24 cellular contexts compared by ENCODE assay signal in the genomic region with DNA sequence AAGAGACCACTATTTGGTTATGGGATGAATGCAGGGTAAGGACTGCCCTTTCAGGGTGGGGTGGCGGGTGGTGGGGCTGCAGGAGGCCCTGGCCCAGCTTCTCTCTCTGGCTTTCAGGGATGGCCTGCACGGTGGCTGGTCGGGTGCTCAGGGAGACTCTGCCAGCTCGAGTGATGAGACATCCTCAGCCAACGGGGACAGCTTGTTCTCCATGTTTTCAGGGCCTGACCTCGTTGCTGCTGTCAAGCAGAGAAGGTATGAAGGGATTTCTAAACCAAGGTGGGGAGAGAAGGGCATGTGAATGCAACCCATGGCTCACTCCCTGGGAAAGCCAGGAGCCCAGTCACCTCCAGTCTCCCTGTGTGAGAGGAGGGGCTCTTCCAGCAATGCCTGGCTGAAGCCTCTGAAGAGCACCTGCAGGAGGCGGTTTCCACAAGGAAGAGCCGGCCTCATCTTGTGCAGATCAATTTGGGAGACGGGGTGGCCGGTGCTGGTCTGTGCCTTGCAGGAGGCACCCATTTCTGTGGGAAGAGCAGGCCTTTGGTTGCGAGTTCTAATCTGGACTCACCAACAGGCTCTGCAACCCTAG. TPM values are rescaled to one million over a fixed set of nuclear protein-coding genes. Genes with fewer than 3 reads are reported as not detected.
DNase-seq lines count a peak whose midpoint lies in the region; ATAC-seq and TF ChIP-seq lines count a peak whose summit lies in the region.
"Had no signal": no experiment of that assay in that cellular context is flagged by ENCODE, and none has a peak within 500 bp of the region (broad histone marks: within the 10 kb centered on the region; RNA-seq: fewer than 3 reads in every experiment).

No MANE protein-coding gene starts in this region.

- peaks cover 23% of the 10 kb centered on the region for H3K36me3 Mint-ChIP-seq in activated CD4-positive, alpha-beta T cell treated with anti-CD3 and anti-CD28 coated beads, Interleukin-2, amount 10 ng/mL, durations not matched to agents 7 days and 5 days (ENCODE audit: low read depth)
- peaks cover 12 to 16% of the 10 kb centered on the region in 2 donors for H3K36me3 Mint-ChIP-seq in CD4-positive, alpha-beta memory T cell
- peaks cover 14% of the 10 kb centered on the region for H3K36me3 Mint-ChIP-seq in activated CD8-positive, alpha-beta T cell treated with anti-CD3 and anti-CD28 coated beads, Interleukin-2, amount 10 ng/mL, durations not matched to agents 7 days and 5 days (ENCODE audit: low read depth)
- H3K36me3 Mint-ChIP-seq in immature natural killer cell: peaks cover 0 to 9% (median 8%) of the 10 kb centered on the region in 3 donors

- CTCF ChIA-PET in activated CD4-positive, alpha-beta T cell treated with anti-CD3 and anti-CD28 coated beads, Interleukin-2, amount 10 ng/mL, durations not matched to agents 7 days and 5 days (lab: Charles Lee): interaction anchor here (1.2 to 1.7 kb wide), 2 partner anchors 10 to 15 kb away, joined by 3 to 7 read pairs; no protein-coding TSS in a partner anchor
- CTCF ChIA-PET in CD4-positive, alpha-beta memory T cell (lab: Charles Lee; ENCODE audit: partially characterized antibody): interaction anchor here (0.8 to 1.6 kb wide), 5 partner anchors 10 to 81 kb away, joined by 3 to 5 read pairs (median 3); no protein-coding TSS in a partner anchor
- CTCF ChIA-PET in activated CD8-positive, alpha-beta T cell treated with anti-CD3 and anti-CD28 coated beads, Interleukin-2, amount 10 ng/mL, durations not matched to agents 7 days and 5 days (lab: Charles Lee): interaction anchor here (0.8 to 3.1 kb wide), 4 partner anchors 10 to 81 kb away, joined by 3 to 20 read pairs (median 5); no protein-coding TSS in a partner anchor

- intact Hi-C loops in CD4-positive, alpha-beta memory T cell (cut with micrococcal nuclease): loop anchor here (5.0 kb wide), 1 partner anchor 132 kb away; no protein-coding TSS in a partner anchor
- intact Hi-C loops in colonic mucosa (cut with DNase I): no loop called here

- in situ Hi-C loops in ACHN (cut with HindIII; ENCODE audit: low pct_ligation_motif_present, low pct_unique_long_range_greater_than_20kb, low sequenced_read_pairs): no loop called here

- no peak overlapping the region for H3K4me3 Mint-ChIP-seq in activated CD4-positive, alpha-beta T cell treated with anti-CD3 and anti-CD28 coated beads, Interleukin-2, amount 10 ng/mL, durations not matched to agents 7 days and 5 days
- H3K4me3 Mint-ChIP-seq in CD4-positive, alpha-beta memory T cell: peak overlapping the region in 1 of 8 donors; percentile 78
- H3K4me3 Mint-ChIP-seq in activated CD8-positive, alpha-beta T cell treated with anti-CD3 and anti-CD28 coated beads, Interleukin-2, amount 10 ng/mL, durations not matched to agents 7 days and 5 days: no peak overlapping the region
- H3K4me3 Mint-ChIP-seq in immature natural killer cell: peak overlapping the region in 3 of 5 donors; percentile 27 to 61 (median 35)

- peaks cover 35% of the 10 kb centered on the region for H3K4me1 ChIP-seq in CD4-positive, alpha-beta memory T cell (ENCODE audit: insufficient read depth, low read length)
- H3K4me1 ChIP-seq in colonic mucosa: no peaks in the 10 kb centered on the region
- H3K4me1 ChIP-seq: BE2C had no signal

- no peaks in the 10 kb centered on the region for H3K9me3 ChIP-seq in CD4-positive, alpha-beta memory T cell (ENCODE audit: control insufficient read depth in 1 of 2, low read length in 2 of 2)
- H3K9me3 ChIP-seq in colonic mucosa: no peaks in the 10 kb centered on the region
- H3K9me3 ChIP-seq: A549, BE2C had no signal

- POLR2A ChIA-PET in activated CD4-positive, alpha-beta T cell treated with anti-CD3 and anti-CD28 coated beads, Interleukin-2, amount 10 ng/mL, durations not matched to agents 7 days and 5 days (lab: Charles Lee): no interaction called here
- POLR2A ChIA-PET in CD4-positive, alpha-beta memory T cell (lab: Charles Lee; ENCODE audit: partially characterized antibody): interaction anchor here (1.0 kb wide), 1 partner anchor 9 kb away, joined by 3 read pairs; no protein-coding TSS in a partner anchor
- POLR2A ChIA-PET in activated CD8-positive, alpha-beta T cell treated with anti-CD3 and anti-CD28 coated beads, Interleukin-2, amount 10 ng/mL, durations not matched to agents 7 days and 5 days (lab: Charles Lee): interaction anchor here (1.3 to 3.2 kb wide), 2 partner anchors 10 to 176 kb away, joined by 5 to 14 read pairs; a partner anchor contains a TSS

- peak overlapping the region; percentile 35 for H3K27ac ChIP-seq in CD4-positive, alpha-beta memory T cell (ENCODE audit: low read depth, low read length)
- H3K27ac ChIP-seq in colonic mucosa: no peak overlapping the region
- H3K27ac ChIP-seq: A549, KMS-11, PC-9 had no signal

- peaks cover 5% of the 10 kb centered on the region for H3K36me3 ChIP-seq in CD4-positive, alpha-beta memory T cell (ENCODE audit: insufficient read depth, low read length)
- no peaks in the 10 kb centered on the region for H3K36me3 ChIP-seq in colonic mucosa
- H3K36me3 ChIP-seq: BE2C had no signal

- H3K27me3 ChIP-seq in CD4-positive, alpha-beta memory T cell (ENCODE audit: insufficient read depth, low read length): no peaks in the 10 kb centered on the region
- no peaks in the 10 kb centered on the region for H3K27me3 ChIP-seq in colonic mucosa
- H3K27me3 ChIP-seq: BE2C, heart left ventricle had no signal

- no peaks in the 10 kb centered on the region for H3K9me3 Mint-ChIP-seq in activated CD4-positive, alpha-beta T cell treated with anti-CD3 and anti-CD28 coated beads, Interleukin-2, amount 10 ng/mL, durations not matched to agents 7 days and 5 days
- H3K9me3 Mint-ChIP-seq in CD4-positive, alpha-beta memory T cell: no peaks in the 10 kb centered on the region
- no peaks in the 10 kb centered on the region for H3K9me3 Mint-ChIP-seq in activated CD8-positive, alpha-beta T cell treated with anti-CD3 and anti-CD28 coated beads, Interleukin-2, amount 10 ng/mL, durations not matched to agents 7 days and 5 days (ENCODE audit: insufficient read depth)
- no peaks in the 10 kb centered on the region for H3K9me3 Mint-ChIP-seq in immature natural killer cell

- no peaks in the 10 kb centered on the region for H3K27me3 Mint-ChIP-seq in activated CD4-positive, alpha-beta T cell treated with anti-CD3 and anti-CD28 coated beads, Interleukin-2, amount 10 ng/mL, durations not matched to agents 7 days and 5 days
- no peaks in the 10 kb centered on the region for H3K27me3 Mint-ChIP-seq in CD4-positive, alpha-beta memory T cell
- H3K27me3 Mint-ChIP-seq in activated CD8-positive, alpha-beta T cell treated with anti-CD3 and anti-CD28 coated beads, Interleukin-2, amount 10 ng/mL, durations not matched to agents 7 days and 5 days (ENCODE audit: low read depth): no peaks in the 10 kb centered on the region
- peaks cover 0 to 10% (median 0%) of the 10 kb centered on the region in 3 donors for H3K27me3 Mint-ChIP-seq in immature natural killer cell (ENCODE audit: low read depth in 3 of 3)

- TF ChIP-seq CTCF in colonic mucosa (IDR thresholded peaks at IDR 0.05): no peak

- H3K9ac ChIP-seq in colonic mucosa (ENCODE audit: low read depth in 2 of 2, low read length in 2 of 2): no peak overlapping the region
- H3K9ac ChIP-seq: KMS-11 had no signal

- H3K4me3 ChIP-seq in CD4-positive, alpha-beta memory T cell (ENCODE audit: low read length in 2 of 2): no peak overlapping the region
- H3K4me3 ChIP-seq in colonic mucosa: no peak overlapping the region
- H3K4me3 ChIP-seq: A549, GM12878, heart left ventricle, PC-9, skin epidermis had no signal

- no peak for DNase-seq in activated CD4-positive, alpha-beta T cell treated with anti-CD3 and anti-CD28 coated beads, Interleukin-2, amount 10 ng/mL, durations not matched to agents 7 days and 5 days
- no peak for DNase-seq in activated CD4-positive, alpha-beta T cell treated with anti-CD3 and anti-CD28 coated beads, Interleukin-2, amount 50 U/mL, for 48 hours
- DNase-seq in CD4-positive, alpha-beta memory T cell: no peak
- no peak for DNase-seq in activated CD8-positive, alpha-beta T cell treated with anti-CD3 and anti-CD28 coated beads, Interleukin-2, amount 10 ng/mL, durations not matched to agents 7 days and 5 days
- DNase-seq in immature natural killer cell (no peak), NCI-H2029 (lab: John Stamatoyannopoulos, UW) (no peak), ACHN (no peak), colonic mucosa (no peak)
- DNase-seq: activated CD4-positive, CD25-positive, alpha-beta regulatory T cell treated with anti-CD3 and anti-CD28 coated beads, Interleukin-2, amount 50 U/mL, for 72 hours; activated CD8-positive, alpha-beta memory T cell treated with anti-CD3 and anti-CD28 coated beads, Interleukin-2, amount 50 U/mL, for 48 hours; BE2C; H7; heart left ventricle; mesendoderm; NCI-H146; NCI-H2171; NCI-H510A treated with DMSO at 0.1 percent for 48 hours; PC-9; SIG-M5; SW 1271 had no signal

- peaks cover 39% of the 10 kb centered on the region for H3K4me1 Mint-ChIP-seq in activated CD4-positive, alpha-beta T cell treated with anti-CD3 and anti-CD28 coated beads, Interleukin-2, amount 10 ng/mL, durations not matched to agents 7 days and 5 days
- peaks cover 17 to 46% (median 28%) of the 10 kb centered on the region in 4 donors for H3K4me1 Mint-ChIP-seq in CD4-positive, alpha-beta memory T cell
- H3K4me1 Mint-ChIP-seq in activated CD8-positive, alpha-beta T cell treated with anti-CD3 and anti-CD28 coated beads, Interleukin-2, amount 10 ng/mL, durations not matched to agents 7 days and 5 days (ENCODE audit: low read depth): peaks cover 43% of the 10 kb centered on the region
- peaks cover 30 to 33% of the 10 kb centered on the region in 2 donors for H3K4me1 Mint-ChIP-seq in immature natural killer cell

- ATAC-seq in activated CD8-positive, alpha-beta T cell treated with anti-CD3 and anti-CD28 coated beads, Interleukin-2, amount 10 ng/mL, durations not matched to agents 7 days and 5 days: no peak
- ATAC-seq: A549, GM12878, heart left ventricle had no signal

- H3K27ac Mint-ChIP-seq in activated CD4-positive, alpha-beta T cell treated with anti-CD3 and anti-CD28 coated beads, Interleukin-2, amount 10 ng/mL, durations not matched to agents 7 days and 5 days: peak overlapping the region; percentile 90
- peak overlapping the region in 6 of 7 donors; percentile 65 to 93 (median 82) for H3K27ac Mint-ChIP-seq in CD4-positive, alpha-beta memory T cell
- peak overlapping the region; percentile 96 for H3K27ac Mint-ChIP-seq in activated CD8-positive, alpha-beta T cell treated with anti-CD3 and anti-CD28 coated beads, Interleukin-2, amount 10 ng/mL, durations not matched to agents 7 days and 5 days
- peak overlapping the region; percentile 85 to 94 (median 91) for H3K27ac Mint-ChIP-seq in immature natural killer cell

RNA-seq across cellular contexts. Expression of a gene that starts 16.0 kb away (rescaled TPM):
- 100 to 1,000 TPM; 404 to 442 TPM for total RNA-seq in activated CD4-positive, alpha-beta T cell treated with anti-CD3 and anti-CD28 coated beads, Interleukin-2, amount 10 ng/mL, durations not matched to agents 7 days and 5 days
- 100 to 1,000 TPM; 121 to 127 TPM for total RNA-seq in CD4-positive, alpha-beta memory T cell
- 100 to 1,000 TPM; 127 to 156 TPM for polyA plus RNA-seq in CD4-positive, alpha-beta memory T cell
- 100 to 1,000 TPM; 661 to 697 TPM for total RNA-seq in activated CD8-positive, alpha-beta T cell treated with anti-CD3 and anti-CD28 coated beads, Interleukin-2, amount 10 ng/mL, durations not matched to agents 7 days and 5 days
- 100 to 1,000 TPM; 112 to 161 (median 143) TPM for polyA plus RNA-seq in immature natural killer cell
- total RNA-seq in colonic mucosa: 100 to 1,000 TPM; 470 to 592 TPM

RNA-seq across cellular contexts. Expression of a gene that starts 55.2 kb away (rescaled TPM):
- total RNA-seq in activated CD4-positive, alpha-beta T cell treated with anti-CD3 and anti-CD28 coated beads, Interleukin-2, amount 10 ng/mL, durations not matched to agents 7 days and 5 days: 10 to 100 TPM in 1 of 2 experiments, 1 to 10 TPM in 1; 9.4 to 13.4 TPM
- total RNA-seq in CD4-positive, alpha-beta memory T cell: 10 to 100 TPM in 1 of 2 experiments, 1 to 10 TPM in 1; 8.8 to 12.3 TPM
- 10 to 100 TPM; 11.4 to 18.9 TPM for polyA plus RNA-seq in CD4-positive, alpha-beta memory T cell
- total RNA-seq in activated CD8-positive, alpha-beta T cell treated with anti-CD3 and anti-CD28 coated beads, Interleukin-2, amount 10 ng/mL, durations not matched to agents 7 days and 5 days: 10 to 100 TPM; 12.9 to 13.3 TPM
- 10 to 100 TPM in 2 of 3 donors, 1 to 10 TPM in 1; 6.5 to 14.3 (median 11.4) TPM for polyA plus RNA-seq in immature natural killer cell
- 1 to 10 TPM; 5.9 to 9.9 TPM for total RNA-seq in colonic mucosa

Comparison
In these comparisons a context has a peak if more than half of its experiments do, and no peak if none do; other contexts are left out.
1. H3K4me3 Mint-ChIP-seq: peak in immature natural killer cell (3 of 5); none in activated CD4-positive, alpha-beta T cell treated with anti-CD3 and anti-CD28 coated beads, Interleukin-2, amount 10 ng/mL, durations not matched to agents 7 days and 5 days (single experiment) and activated CD8-positive, alpha-beta T cell treated with anti-CD3 and anti-CD28 coated beads, Interleukin-2, amount 10 ng/mL, durations not matched to agents 7 days and 5 days (single experiment).
2. Peak in every context shown above with its lines, with median percentiles within 50 percentile points of each other: H3K27ac Mint-ChIP-seq.